In genomic region chr22:42770941-42771647, GRCh38 we compare ENCODE assay signal across 28 cellular contexts. TPM values are rescaled to one million over a fixed set of nuclear protein-coding genes. Genes with fewer than 3 reads are reported as not detected.
DNase-seq lines count a peak whose midpoint lies in the region; FAIRE-seq and TF ChIP-seq lines count a peak whose summit lies in the region.
"Had no signal": no experiment of that assay in that cellular context is flagged by ENCODE, and none has a peak within 500 bp of the region (broad histone marks: within the 10 kb centered on the region; RNA-seq: fewer than 3 reads in every experiment).

No MANE protein-coding gene starts in this region.

- no peak for TF ChIP-seq POLR2A in stomach (IDR thresholded peaks at IDR 0.05)
- no peak for TF ChIP-seq POLR2A in lower leg skin (IDR thresholded peaks at IDR 0.05)

- H3K4me3 Mint-ChIP-seq in IgD-negative memory B cell (peak overlapping the region in 2 of 4 donors; percentile 46 to 48), glutamatergic neuron (ENCODE audit: unreplicated experiment) (no peak overlapping the region)
- H3K4me3 Mint-ChIP-seq: activated naive CD8-positive, alpha-beta T cell; CD4-positive, alpha-beta T cell; endodermal cell; T-helper 1 cell treated with Interleukin-12 subunit alpha and Interleukin-12 subunit beta and Interleukin-4 antibody, amounts not matched to agents 30 μg/mL and 1 μg/mL, for 36 hours had no signal

- H3K4me1 ChIP-seq in stomach, result peaks cover 14 to 47% (median 43%) of the 10 kb centered on the region in 4 donors
- H3K4me1 ChIP-seq: colonic mucosa had no signal

- H3K36me3 Mint-ChIP-seq in IgD-negative memory B cell (no peaks in the 10 kb centered on the region), glutamatergic neuron (ENCODE audit: unreplicated experiment) (no peaks in the 10 kb centered on the region)
- H3K36me3 Mint-ChIP-seq: activated naive CD8-positive, alpha-beta T cell had no signal

- H3K9me3 Mint-ChIP-seq in IgD-negative memory B cell (no peaks in the 10 kb centered on the region), glutamatergic neuron (ENCODE audit: unreplicated experiment) (peaks cover 3% of the 10 kb centered on the region)
- H3K9me3 Mint-ChIP-seq: CD4-positive, alpha-beta T cell; endodermal cell; T-helper 1 cell treated with Interleukin-12 subunit alpha and Interleukin-12 subunit beta and Interleukin-4 antibody, amounts not matched to agents 30 μg/mL and 1 μg/mL, for 36 hours had no signal

- H3K36me3 ChIP-seq in stomach, result no peaks in the 10 kb centered on the region
- H3K36me3 ChIP-seq: colonic mucosa, heart right ventricle had no signal

- TF ChIP-seq CTCF in glutamatergic neuron (IDR thresholded peaks at IDR 0.05; ENCODE audit: partially characterized antibody, unreplicated experiment) (no peak), stomach (IDR thresholded peaks at IDR 0.05) (no peak), lower leg skin (IDR thresholded peaks at IDR 0.05) (no peak)

- H3K9me3 ChIP-seq in stomach, result no peaks in the 10 kb centered on the region
- H3K9me3 ChIP-seq: colonic mucosa, heart right ventricle had no signal

- H3K27ac Mint-ChIP-seq in IgD-negative memory B cell (peak overlapping the region in 2 of 3 donors; percentile 53 to 85), glutamatergic neuron (ENCODE audit: unreplicated experiment) (peak overlapping the region; percentile 55)
- H3K27ac Mint-ChIP-seq: activated naive CD8-positive, alpha-beta T cell; CD4-positive, alpha-beta T cell; endodermal cell; T-helper 1 cell treated with Interleukin-12 subunit alpha and Interleukin-12 subunit beta and Interleukin-4 antibody, amounts not matched to agents 30 μg/mL and 1 μg/mL, for 36 hours had no signal

- H3K27me3 ChIP-seq in stomach, result no peaks in the 10 kb centered on the region
- H3K27me3 ChIP-seq: colonic mucosa, heart right ventricle had no signal

- peaks cover 16 to 20% (median 19%) of the 10 kb centered on the region in 3 donors for H3K4me1 Mint-ChIP-seq in IgD-negative memory B cell
- peaks cover 5% of the 10 kb centered on the region for H3K4me1 Mint-ChIP-seq in glutamatergic neuron (ENCODE audit: low read depth, unreplicated experiment)

- 50 to 74% (median 56%) methylated on average over 12 to 15 of the region's 15 CpGs for WGBS in stomach, 5 donors
- WGBS in lower leg skin, 2 donors, result 80 to 83% methylated on average over 15 of the region's 15 CpGs

- H3K4me3 ChIP-seq in stomach (no peak overlapping the region), lower leg skin (ENCODE audit: low read depth, poor library complexity, severe bottlenecking) (no peak overlapping the region)
- H3K4me3 ChIP-seq: colonic mucosa, lung, SK-N-MC had no signal

- intact Hi-C loops in stomach (cut with DNase I; ENCODE audit: low total_unique reads), result no loop called here
- intact Hi-C loops in lower leg skin (cut with DNase I; ENCODE audit: low total_unique reads), result no loop called here

- peak overlapping the region; percentile 74 to 82 (median 74) for H3K27ac ChIP-seq in stomach
- H3K27ac ChIP-seq: colonic mucosa, SK-N-MC had no signal

- FAIRE-seq in frontal cortex (lab: Jason Lieb, UNC), result no peak
- FAIRE-seq: G401.6 had no signal

- DNase-seq in D341Med (ENCODE audit: low spot score) (peak; percentile 21), glutamatergic neuron (no peak), stomach (no peak), lower leg skin (ENCODE audit: low spot score in 2 of 2) (no peak), frontal cortex (ENCODE audit: low spot score in 2 of 2) (no peak), DMS114 treated with DMSO at 0.1 percent for 48 hours (lab: John Stamatoyannopoulos, UW; ENCODE audit: unreplicated experiment) (no peak)
- DNase-seq: activated effector memory CD4-positive, alpha-beta T cell treated with Interleukin-2 at 50 U/mL for 16 hours; activated T-cell treated with anti-CD3 and anti-CD28 coated beads for 4 hours; aorta; CD4-positive, alpha-beta T cell; colonic mucosa; DMS 273 treated with DMSO at 0.1 percent for 48 hours; endodermal cell; foreskin fibroblast; HCEC 1CT; heart right ventricle; KBM-7; MM.1S; NCI-H2081; NCI-H345; NCI-H774; nucleus accumbens had no signal

- no peak for TF ChIP-seq EP300 in stomach (IDR thresholded peaks at IDR 0.05)

- H3K27me3 Mint-ChIP-seq in IgD-negative memory B cell, result peaks cover 12% of the 10 kb centered on the region
- peaks cover 2% of the 10 kb centered on the region for H3K27me3 Mint-ChIP-seq in glutamatergic neuron (ENCODE audit: unreplicated experiment)
- H3K27me3 Mint-ChIP-seq: activated naive CD8-positive, alpha-beta T cell had no signal

RNA-seq across cellular contexts. Expression of gene A4GALT, which starts 50.4 kb away (rescaled TPM):
- not detected for polyA plus RNA-seq in IgD-negative memory B cell
- total RNA-seq in glutamatergic neuron (ENCODE audit: unreplicated experiment), result 61.4 TPM
- 10 to 100 TPM in 3 of 5 donors, 1 to 10 TPM in 2; 3.2 to 59.4 (median 13.3) TPM for total RNA-seq in stomach
- polyA plus RNA-seq in stomach, result 10 to 100 TPM; 20.9 to 28.9 (median 23.9) TPM
- 10 to 100 TPM in 2 of 4 donors, 1 to 10 TPM in 2; 4.5 to 20.1 (median 10.9) TPM for total RNA-seq in lower leg skin
- total RNA-seq in frontal cortex, result 0.41 TPM
- total RNA-seq: CD4-positive, alpha-beta T cell had no signal
